In the genomic region with DNA sequence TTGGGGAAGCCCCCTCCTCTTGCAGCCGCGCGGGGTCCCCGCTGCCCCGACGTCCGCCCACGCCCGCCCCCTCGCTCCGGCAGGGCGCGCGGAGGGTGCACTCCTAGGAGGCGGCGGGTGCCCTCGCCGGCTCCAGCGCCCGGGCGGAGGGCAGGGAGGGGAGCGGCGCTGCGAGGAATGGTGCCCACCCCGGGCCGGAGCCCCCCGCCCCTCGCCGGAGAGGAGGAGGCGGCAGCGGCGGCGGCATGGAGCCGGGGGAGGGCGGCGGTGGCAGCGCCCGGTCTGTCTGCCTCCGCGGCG, we compare ENCODE assay signal across 9 cellular contexts. TPM values are rescaled to one million over a fixed set of nuclear protein-coding genes. Genes with fewer than 3 reads are reported as not detected.
DNase-seq lines count a peak whose midpoint lies in the region; ATAC-seq and TF ChIP-seq lines count a peak whose summit lies in the region.
"Had no signal": no experiment of that assay in that cellular context is flagged by ENCODE, and none has a peak within 500 bp of the region (broad histone marks: within the 10 kb centered on the region; RNA-seq: fewer than 3 reads in every experiment).

No MANE protein-coding gene starts in this region.

- H3K4me3 ChIP-seq in breast epithelium: peak overlapping the region; percentile 64 to 92 (median 70)
- H3K4me3 ChIP-seq in prostate gland: peak overlapping the region; percentile 52 to 79

- peaks cover 76% of the 10 kb centered on the region for H3K27me3 Mint-ChIP-seq in CD4-positive, alpha-beta T cell

- POLR2A ChIA-PET in CD4-positive, alpha-beta T cell (lab: Charles Lee): no interaction called here

- peaks cover 10% of the 10 kb centered on the region for H3K4me1 Mint-ChIP-seq in CD4-positive, alpha-beta T cell (ENCODE audit: low read depth)

- H3K27ac ChIP-seq in breast epithelium (no peak overlapping the region), prostate gland (no peak overlapping the region)
- H3K27ac ChIP-seq in CD4-positive, alpha-beta T cell (ENCODE audit: low read depth, low read length): no peak overlapping the region

- H3K27ac Mint-ChIP-seq in CD4-positive, alpha-beta T cell: no peak overlapping the region

- under 1% methylated on average over 35 of the region's 41 CpGs for WGBS in prostate gland

- H3K4me1 ChIP-seq in breast epithelium (peaks cover 0 to 5% of the 10 kb centered on the region in 2 donors), prostate gland (replicated peaks) (peaks cover 8% of the 10 kb centered on the region)

- CTCF ChIA-PET in CD4-positive, alpha-beta T cell (lab: Charles Lee): no interaction called here

- no peaks in the 10 kb centered on the region for H3K9me3 Mint-ChIP-seq in CD4-positive, alpha-beta T cell

- no peaks in the 10 kb centered on the region for H3K36me3 Mint-ChIP-seq in CD4-positive, alpha-beta T cell (ENCODE audit: low read depth)

- H3K36me3 ChIP-seq in breast epithelium: no peaks in the 10 kb centered on the region
- no peaks in the 10 kb centered on the region for H3K36me3 ChIP-seq in prostate gland

- ATAC-seq in GM18909 (IDR thresholded peaks at IDR 0.05; ENCODE audit: poor library complexity, unreplicated experiment): peak; percentile 9
- ATAC-seq in HG02970 (IDR thresholded peaks at IDR 0.05; ENCODE audit: low FRiP score, unreplicated experiment): peak; percentile 5
- ATAC-seq in CD4-positive, alpha-beta T cell (ENCODE audit: poor library complexity): no peak

- H3K27me3 ChIP-seq in breast epithelium (no peaks in the 10 kb centered on the region), prostate gland (replicated peaks; ENCODE audit: insufficient read depth) (no peaks in the 10 kb centered on the region)
- peaks cover 44% of the 10 kb centered on the region for H3K27me3 ChIP-seq in CD4-positive, alpha-beta T cell (ENCODE audit: control insufficient read depth, insufficient read depth, low read length)

- TF ChIP-seq CTCF in breast epithelium (IDR thresholded peaks at IDR 0.05) (no peak), prostate gland (IDR thresholded peaks at IDR 0.05) (no peak)
- no peak for TF ChIP-seq CTCF in CD4-positive, alpha-beta T cell (IDR thresholded peaks at IDR 0.05)

- intact Hi-C loops in breast epithelium (cut with DNase I; ENCODE audit: low total_unique reads) (no loop called here), prostate gland (cut with DNase I) (no loop called here)
- intact Hi-C loops in CD4-positive, alpha-beta T cell (cut with DNase I, micrococcal nuclease): no loop called here

- no peak overlapping the region for H3K4me3 Mint-ChIP-seq in CD4-positive, alpha-beta T cell

- DNase-seq in breast epithelium (ENCODE audit: low spot score in 2 of 2) (no peak), prostate gland (ENCODE audit: low spot score) (no peak), NCI-H2107 treated with DMSO at 0.1 percent for 48 hours (lab: John Stamatoyannopoulos, UW; ENCODE audit: unreplicated experiment) (no peak), NOMO-1 treated with dmso at 0.1 percent for 144 hours (lab: John Stamatoyannopoulos, UW; ENCODE audit: unreplicated experiment) (no peak), Ammon's horn (ENCODE audit: low spot score) (no peak)
- no peak for DNase-seq in CD4-positive, alpha-beta T cell

- TF ChIP-seq POLR2A in breast epithelium (IDR thresholded peaks at IDR 0.05): no peak
- TF ChIP-seq POLR2A in prostate gland (IDR thresholded peaks at IDR 0.05): no peak

- H3K9me3 ChIP-seq in breast epithelium (no peaks in the 10 kb centered on the region), prostate gland (no peaks in the 10 kb centered on the region)
- no peaks in the 10 kb centered on the region for H3K9me3 ChIP-seq in CD4-positive, alpha-beta T cell (ENCODE audit: control insufficient read depth, low read length)

RNA-seq across cellular contexts. Expression of a gene that starts 0.5 kb away (rescaled TPM):
- total RNA-seq in breast epithelium: 1 to 10 TPM in 2 of 3 donors, under 1 TPM in 1; 0.98 to 3.2 (median 1.2) TPM
- total RNA-seq in prostate gland: 10 to 100 TPM in 1 of 2 donors, 1 to 10 TPM in 1; 3.7 to 11.0 TPM
- total RNA-seq in CD4-positive, alpha-beta T cell: under 1 TPM in 1 of 2 experiments, not detected in 1; 0.11 TPM
- total RNA-seq: myocyte had no signal
